ENCODE assay signal across 34 cellular contexts in the genomic region with DNA sequence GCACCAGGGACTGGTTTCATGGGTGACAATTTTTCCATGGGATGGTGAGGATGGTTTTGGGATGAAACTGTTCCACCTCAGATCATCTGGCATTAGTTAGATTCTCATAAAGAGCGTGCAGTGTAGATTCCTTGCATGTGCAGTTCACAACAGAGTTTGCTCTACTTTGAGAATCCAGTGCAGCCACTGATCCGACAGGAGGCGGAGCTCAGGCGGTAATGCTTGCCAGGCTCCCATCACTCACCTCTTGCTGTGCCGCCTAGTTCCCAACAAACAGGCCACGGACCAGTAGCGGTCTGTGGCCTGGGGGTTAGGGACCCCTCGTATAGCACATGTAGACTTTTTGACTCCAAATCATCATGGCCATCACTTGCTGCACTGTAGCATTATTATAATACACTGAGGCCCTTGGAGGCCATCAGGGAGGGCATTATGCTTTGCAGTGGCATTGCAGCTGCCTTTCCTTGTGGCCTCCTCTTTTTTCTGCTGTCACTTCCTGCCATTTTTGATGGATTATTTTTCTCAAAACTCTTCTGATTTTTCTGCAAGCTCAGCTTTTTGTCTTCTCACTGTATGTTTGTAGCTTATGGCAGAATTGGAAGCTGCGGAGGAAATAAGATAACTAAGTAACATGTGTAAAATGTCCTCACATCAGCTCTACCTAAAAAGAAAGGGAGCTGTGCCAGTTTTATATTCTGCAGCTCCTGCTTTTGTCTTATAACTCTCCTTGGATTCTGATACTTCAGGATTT. TPM values are rescaled to one million over a fixed set of nuclear protein-coding genes. Genes with fewer than 3 reads are reported as not detected.
DNase-seq lines count a peak whose midpoint lies in the region; ATAC-seq and TF ChIP-seq lines count a peak whose summit lies in the region.
"Had no signal": no experiment of that assay in that cellular context is flagged by ENCODE, and none has a peak within 500 bp of the region (broad histone marks: within the 10 kb centered on the region; RNA-seq: fewer than 3 reads in every experiment).

No MANE protein-coding gene starts in this region.

- H3K36me3 ChIP-seq in ascending aorta: peaks cover 3 to 6% of the 10 kb centered on the region in 2 donors
- H3K36me3 ChIP-seq: cardiac muscle cell, transverse colon had no signal

- H3K36me3 Mint-ChIP-seq in activated naive CD8-positive, alpha-beta T cell: peaks cover 8% of the 10 kb centered on the region
- peaks cover 22% of the 10 kb centered on the region for H3K36me3 Mint-ChIP-seq in activated naive CD8-positive, alpha-beta T cell treated with anti-CD3 and anti-CD28 coated beads for 36 hours
- H3K36me3 Mint-ChIP-seq in activated T-helper 2 cell treated with anti-CD3 and anti-CD28 coated beads, Interferon-gamma antibody, Interleukin-2, Interleukin-4, amounts not matched to agents 10 μg/mL and 5 μg/mL and 100 μg/mL, durations not matched to agents 14 hours and 24 hours and 36 hours (ENCODE audit: low read depth): peaks cover 43% of the 10 kb centered on the region
- H3K36me3 Mint-ChIP-seq in memory B cell: peaks cover 20% of the 10 kb centered on the region
- H3K36me3 Mint-ChIP-seq in stimulated activated naive B cell treated with anti-CD40 and anti-IgM and Interleukin-4, amounts not matched to agents 10 μg/mL and 1 μg/mL and 100 μg/mL, for 72 hours: peaks cover 16 to 25% of the 10 kb centered on the region in 2 donors

- peaks cover 3 to 8% of the 10 kb centered on the region in 2 donors for H3K4me1 ChIP-seq in ascending aorta

- H3K27me3 Mint-ChIP-seq in activated naive CD8-positive, alpha-beta T cell: no peaks in the 10 kb centered on the region
- H3K27me3 Mint-ChIP-seq in activated naive CD8-positive, alpha-beta T cell treated with anti-CD3 and anti-CD28 coated beads for 36 hours: no peaks in the 10 kb centered on the region
- no peaks in the 10 kb centered on the region for H3K27me3 Mint-ChIP-seq in activated T-helper 2 cell treated with anti-CD3 and anti-CD28 coated beads, Interferon-gamma antibody, Interleukin-2, Interleukin-4, amounts not matched to agents 10 μg/mL and 5 μg/mL and 100 μg/mL, durations not matched to agents 14 hours and 24 hours and 36 hours (ENCODE audit: low read depth)
- no peaks in the 10 kb centered on the region for H3K27me3 Mint-ChIP-seq in memory B cell
- no peaks in the 10 kb centered on the region for H3K27me3 Mint-ChIP-seq in stimulated activated naive B cell treated with anti-CD40 and anti-IgM and Interleukin-4, amounts not matched to agents 10 μg/mL and 1 μg/mL and 100 μg/mL, for 72 hours
- H3K27me3 Mint-ChIP-seq: activated B cell treated with CpG ODN at 0.5 μM for 24 hours; activated CD4-positive, alpha-beta memory T cell treated with anti-CD3 and anti-CD28 coated beads for 36 hours; activated naive CD4-positive, alpha-beta T cell treated with anti-CD3 and anti-CD28 coated beads, Interleukin-2, amount 50 U/mL, for 24 hours; activated T-helper 17 cell treated with anti-CD3 and anti-CD28 coated beads, Interleukin-2, amount 50 U/mL, for 72 hours; B cell; naive B cell had no signal

- H3K27me3 ChIP-seq in ascending aorta: no peaks in the 10 kb centered on the region
- H3K27me3 ChIP-seq: cardiac muscle cell, gastrocnemius medialis, hepatocyte, transverse colon had no signal

- TF ChIP-seq CTCF in ascending aorta (IDR thresholded peaks at IDR 0.05): no peak

- no peaks in the 10 kb centered on the region for H3K9me3 Mint-ChIP-seq in activated naive CD8-positive, alpha-beta T cell (ENCODE audit: low read depth)
- H3K9me3 Mint-ChIP-seq in activated naive CD8-positive, alpha-beta T cell treated with anti-CD3 and anti-CD28 coated beads for 36 hours: no peaks in the 10 kb centered on the region
- H3K9me3 Mint-ChIP-seq in activated T-helper 2 cell treated with anti-CD3 and anti-CD28 coated beads, Interferon-gamma antibody, Interleukin-2, Interleukin-4, amounts not matched to agents 10 μg/mL and 5 μg/mL and 100 μg/mL, durations not matched to agents 14 hours and 24 hours and 36 hours: no peaks in the 10 kb centered on the region
- no peaks in the 10 kb centered on the region for H3K9me3 Mint-ChIP-seq in memory B cell
- no peaks in the 10 kb centered on the region for H3K9me3 Mint-ChIP-seq in stimulated activated naive B cell treated with anti-CD40 and anti-IgM and Interleukin-4, amounts not matched to agents 10 μg/mL and 1 μg/mL and 100 μg/mL, for 72 hours
- H3K9me3 Mint-ChIP-seq: activated B cell treated with CpG ODN at 0.5 μM for 24 hours; activated CD4-positive, alpha-beta memory T cell treated with anti-CD3 and anti-CD28 coated beads for 36 hours; activated naive CD4-positive, alpha-beta T cell treated with anti-CD3 and anti-CD28 coated beads, Interleukin-2, amount 50 U/mL, for 24 hours; activated T-helper 17 cell treated with anti-CD3 and anti-CD28 coated beads, Interleukin-2, amount 50 U/mL, for 72 hours; naive B cell had no signal

- ATAC-seq in memory B cell (ENCODE audit: low read depth): no peak
- no peak for ATAC-seq in stimulated activated naive B cell treated with anti-CD40 and anti-IgM and Interleukin-4, amounts not matched to agents 10 μg/mL and 1 μg/mL and 100 μg/mL, for 72 hours (replicated peaks)
- ATAC-seq in HG02678 (IDR thresholded peaks at IDR 0.05; ENCODE audit: unreplicated experiment): no peak
- ATAC-seq: activated T-helper 17 cell treated with anti-CD3 and anti-CD28 coated beads, Interleukin-2, amount 50 U/mL, for 72 hours; esophagus mucosa; gastrocnemius medialis; left cardiac atrium; Panc1 had no signal

- H3K4me3 ChIP-seq in ascending aorta: no peak overlapping the region
- H3K4me3 ChIP-seq: cardiac muscle cell, gastrocnemius medialis, hepatocyte, transverse colon had no signal

- no peak overlapping the region for H3K27ac ChIP-seq in ascending aorta
- H3K27ac ChIP-seq: cardiac muscle cell, gastrocnemius medialis, hepatocyte, transverse colon had no signal

- H3K27ac Mint-ChIP-seq in activated naive CD8-positive, alpha-beta T cell: peak overlapping the region; percentile 37
- H3K27ac Mint-ChIP-seq in activated naive CD8-positive, alpha-beta T cell treated with anti-CD3 and anti-CD28 coated beads for 36 hours: no peak overlapping the region
- H3K27ac Mint-ChIP-seq in activated T-helper 2 cell treated with anti-CD3 and anti-CD28 coated beads, Interferon-gamma antibody, Interleukin-2, Interleukin-4, amounts not matched to agents 10 μg/mL and 5 μg/mL and 100 μg/mL, durations not matched to agents 14 hours and 24 hours and 36 hours: peak overlapping the region; percentile 35
- H3K27ac Mint-ChIP-seq in memory B cell: peak overlapping the region; percentile 79
- peak overlapping the region; percentile 3 for H3K27ac Mint-ChIP-seq in stimulated activated naive B cell treated with anti-CD40 and anti-IgM and Interleukin-4, amounts not matched to agents 10 μg/mL and 1 μg/mL and 100 μg/mL, for 72 hours
- H3K27ac Mint-ChIP-seq: activated B cell treated with CpG ODN at 0.5 μM for 24 hours; activated CD4-positive, alpha-beta memory T cell treated with anti-CD3 and anti-CD28 coated beads for 36 hours; activated T-helper 17 cell treated with anti-CD3 and anti-CD28 coated beads, Interleukin-2, amount 50 U/mL, for 72 hours; B cell had no signal

- H3K9me3 ChIP-seq in ascending aorta: no peaks in the 10 kb centered on the region
- H3K9me3 ChIP-seq: gastrocnemius medialis, transverse colon had no signal

- H3K4me3 Mint-ChIP-seq in activated naive CD8-positive, alpha-beta T cell: no peak overlapping the region
- H3K4me3 Mint-ChIP-seq in activated naive CD8-positive, alpha-beta T cell treated with anti-CD3 and anti-CD28 coated beads for 36 hours: no peak overlapping the region
- no peak overlapping the region for H3K4me3 Mint-ChIP-seq in activated T-helper 2 cell treated with anti-CD3 and anti-CD28 coated beads, Interferon-gamma antibody, Interleukin-2, Interleukin-4, amounts not matched to agents 10 μg/mL and 5 μg/mL and 100 μg/mL, durations not matched to agents 14 hours and 24 hours and 36 hours (ENCODE audit: low read depth)
- H3K4me3 Mint-ChIP-seq in memory B cell: no peak overlapping the region
- no peak overlapping the region for H3K4me3 Mint-ChIP-seq in stimulated activated naive B cell treated with anti-CD40 and anti-IgM and Interleukin-4, amounts not matched to agents 10 μg/mL and 1 μg/mL and 100 μg/mL, for 72 hours
- H3K4me3 Mint-ChIP-seq: activated B cell treated with CpG ODN at 0.5 μM for 24 hours; activated CD4-positive, alpha-beta memory T cell treated with anti-CD3 and anti-CD28 coated beads for 36 hours; activated naive CD4-positive, alpha-beta T cell treated with anti-CD3 and anti-CD28 coated beads, Interleukin-2, amount 50 U/mL, for 24 hours; activated T-helper 17 cell treated with anti-CD3 and anti-CD28 coated beads, Interleukin-2, amount 50 U/mL, for 72 hours; B cell; naive B cell had no signal

- H3K4me1 Mint-ChIP-seq in activated naive CD8-positive, alpha-beta T cell (ENCODE audit: low read depth): peaks cover 71% of the 10 kb centered on the region
- H3K4me1 Mint-ChIP-seq in activated naive CD8-positive, alpha-beta T cell treated with anti-CD3 and anti-CD28 coated beads for 36 hours: peaks cover 58% of the 10 kb centered on the region
- peaks cover 39% of the 10 kb centered on the region for H3K4me1 Mint-ChIP-seq in activated T-helper 2 cell treated with anti-CD3 and anti-CD28 coated beads, Interferon-gamma antibody, Interleukin-2, Interleukin-4, amounts not matched to agents 10 μg/mL and 5 μg/mL and 100 μg/mL, durations not matched to agents 14 hours and 24 hours and 36 hours (ENCODE audit: low read depth)
- peaks cover 30% of the 10 kb centered on the region for H3K4me1 Mint-ChIP-seq in memory B cell
- peaks cover 21 to 41% of the 10 kb centered on the region in 2 donors for H3K4me1 Mint-ChIP-seq in stimulated activated naive B cell treated with anti-CD40 and anti-IgM and Interleukin-4, amounts not matched to agents 10 μg/mL and 1 μg/mL and 100 μg/mL, for 72 hours

- no peak for DNase-seq in activated naive CD8-positive, alpha-beta T cell treated with anti-CD3 and anti-CD28 coated beads for 36 hours
- no peak for DNase-seq in activated T-helper 2 cell treated with anti-CD3 and anti-CD28 coated beads, Interferon-gamma antibody, Interleukin-2, Interleukin-4, amounts not matched to agents 10 μg/mL and 5 μg/mL and 100 μg/mL, durations not matched to agents 14 hours and 24 hours and 36 hours (ENCODE audit: low spot score)
- DNase-seq in memory B cell (ENCODE audit: low spot score in 2 of 2) (no peak), foreskin melanocyte (no peak), ascending aorta (ENCODE audit: low spot score in 2 of 2) (no peak)
- DNase-seq in stimulated activated naive B cell treated with anti-CD40 and anti-IgM and Interleukin-4, amounts not matched to agents 10 μg/mL and 1 μg/mL and 100 μg/mL, for 72 hours: no peak
- DNase-seq: activated B cell treated with CpG ODN at 0.5 μM for 24 hours; activated CD4-positive, alpha-beta memory T cell treated with anti-CD3 and anti-CD28 coated beads for 36 hours; aorta; cortex of kidney; DMS53; gastrocnemius medialis; GDM1; HCEC 1CT; left cardiac atrium; mesendoderm; naive B cell; NCI-H1092; NCI-H187 treated with DMSO at 0.1 percent for 48 hours; NCI-H226; NCI-H69; SHP77 treated with DMSO at 0.1 percent for 48 hours; stimulated activated CD4-positive, alpha-beta T cell treated with anti-CD3 and anti-CD28 coated beads, Interleukin-2, amount 100 ng/mL, for 24 hours; SW 1271; transverse colon had no signal

- intact Hi-C loops in activated T-helper 2 cell treated with anti-CD3 and anti-CD28 coated beads, Interferon-gamma antibody, Interleukin-2, Interleukin-4, amounts not matched to agents 10 μg/mL and 5 μg/mL and 100 μg/mL, durations not matched to agents 14 hours and 24 hours and 36 hours (cut with micrococcal nuclease): no loop called here
- intact Hi-C loops in ascending aorta (cut with DNase I): no loop called here

RNA-seq across cellular contexts. Expression of a gene that starts 18.5 kb away (rescaled TPM):
- total RNA-seq in activated naive CD8-positive, alpha-beta T cell treated with anti-CD3 and anti-CD28 coated beads for 36 hours: 10 to 100 TPM; 16.2 to 16.8 TPM
- total RNA-seq in activated T-helper 2 cell treated with anti-CD3 and anti-CD28 coated beads, Interferon-gamma antibody, Interleukin-2, Interleukin-4, amounts not matched to agents 10 μg/mL and 5 μg/mL and 100 μg/mL, durations not matched to agents 14 hours and 24 hours and 36 hours: 25.2 and 25.6 TPM in 2 replicates
- 19.7 TPM for total RNA-seq in ascending aorta
